8 cellular contexts compared by ENCODE assay signal in genomic region chr17:73595068-73595865, GRCh38. TPM values are rescaled to one million over a fixed set of nuclear protein-coding genes. Genes with fewer than 3 reads are reported as not detected.
DNase-seq lines count a peak whose midpoint lies in the region; ATAC-seq and TF ChIP-seq lines count a peak whose summit lies in the region.

No MANE protein-coding gene starts in this region.

- DNase-seq in AG04450 (ENCODE audit: low read depth, low spot score) (no peak), activated B cell treated with CpG ODN at 0.5 μM for 24 hours (peak; percentile 35), left cardiac atrium (peak; percentile 51), cortex of kidney (lab: John Stamatoyannopoulos, UW) (no peak)

- H3K27ac ChIP-seq in AG04450 (ENCODE audit: low read depth, low read length) = no peak overlapping the region

- TF ChIP-seq CTCF in AG04450 (IDR thresholded peaks at IDR 0.05; ENCODE audit: low read depth, low read length) = peak; percentile 24; the same call in 1 of the 2 replicates
- TF ChIP-seq CTCF in GM12875 (IDR thresholded peaks at IDR 0.05; ENCODE audit: borderline replicate concordance, insufficient read depth, low read depth, low read length) = peak; percentile 56; the same call in 1 of the 2 replicates
- no peak for TF ChIP-seq CTCF in activated B cell treated with CpG ODN at 0.5 μM for 24 hours (IDR thresholded peaks at IDR 0.05)

- H3K9me3 ChIP-seq in AG04450 (ENCODE audit: control insufficient read depth, insufficient read depth, low read length) = peaks cover 12% of the 10 kb centered on the region; the same call in 1 of the 2 replicates

- no peak overlapping the region for H3K4me3 ChIP-seq in AG04450 (ENCODE audit: low read depth, low read length)
- no peak overlapping the region for H3K4me3 ChIP-seq in GM12875 (ENCODE audit: low read depth, low read length)

- H3K27me3 Mint-ChIP-seq in activated B cell treated with CpG ODN at 0.5 μM for 24 hours = no peaks in the 10 kb centered on the region
- no peaks in the 10 kb centered on the region for H3K27me3 Mint-ChIP-seq in stimulated activated naive CD8-positive, alpha-beta T cell treated with anti-CD3 and anti-CD28 coated beads, Interleukin-15, Interleukin-2, amounts not matched to agents 100 ng/mL and 50 ng/mL, for 24 hours

- peaks cover 87% of the 10 kb centered on the region for H3K4me1 Mint-ChIP-seq in activated B cell treated with CpG ODN at 0.5 μM for 24 hours
- H3K4me1 Mint-ChIP-seq in stimulated activated naive CD8-positive, alpha-beta T cell treated with anti-CD3 and anti-CD28 coated beads, Interleukin-15, Interleukin-2, amounts not matched to agents 100 ng/mL and 50 ng/mL, for 24 hours (ENCODE audit: low read depth) = peaks cover 54% of the 10 kb centered on the region

- H3K27me3 ChIP-seq in AG04450 (ENCODE audit: control insufficient read depth, insufficient read depth, low read length) = no peaks in the 10 kb centered on the region

- POLR2A ChIA-PET in AG04450 (lab: Yijun Ruan, JAX) (no interaction called here), activated B cell treated with CpG ODN at 0.5 μM for 24 hours (lab: Charles Lee) (no interaction called here)

- CTCF ChIA-PET in AG04450 (lab: Charles Lee) (no interaction called here), activated B cell treated with CpG ODN at 0.5 μM for 24 hours (lab: Charles Lee) (interaction anchor here (1.2 kb wide), 1 partner anchor 48 kb away, joined by 5 read pairs; no protein-coding TSS in a partner anchor)

- no peak for ATAC-seq in activated B cell treated with CpG ODN at 0.5 μM for 24 hours (ENCODE audit: low read depth)
- peak; percentile 54 to 89 for ATAC-seq in left cardiac atrium
- no peak for ATAC-seq in GM18511 (IDR thresholded peaks at IDR 0.05; ENCODE audit: unreplicated experiment)
- ATAC-seq in HG02870 (IDR thresholded peaks at IDR 0.05; ENCODE audit: unreplicated experiment) = no peak

- no peaks in the 10 kb centered on the region for H3K9me3 Mint-ChIP-seq in activated B cell treated with CpG ODN at 0.5 μM for 24 hours
- H3K9me3 Mint-ChIP-seq in stimulated activated naive CD8-positive, alpha-beta T cell treated with anti-CD3 and anti-CD28 coated beads, Interleukin-15, Interleukin-2, amounts not matched to agents 100 ng/mL and 50 ng/mL, for 24 hours = no peaks in the 10 kb centered on the region

- H3K4me3 Mint-ChIP-seq in activated B cell treated with CpG ODN at 0.5 μM for 24 hours = no peak overlapping the region
- H3K4me3 Mint-ChIP-seq in stimulated activated naive CD8-positive, alpha-beta T cell treated with anti-CD3 and anti-CD28 coated beads, Interleukin-15, Interleukin-2, amounts not matched to agents 100 ng/mL and 50 ng/mL, for 24 hours = no peak overlapping the region

- peak overlapping the region; percentile 90 for H3K27ac Mint-ChIP-seq in activated B cell treated with CpG ODN at 0.5 μM for 24 hours
- H3K27ac Mint-ChIP-seq in stimulated activated naive CD8-positive, alpha-beta T cell treated with anti-CD3 and anti-CD28 coated beads, Interleukin-15, Interleukin-2, amounts not matched to agents 100 ng/mL and 50 ng/mL, for 24 hours = peak overlapping the region; percentile 21

- no peaks in the 10 kb centered on the region for H3K36me3 Mint-ChIP-seq in activated B cell treated with CpG ODN at 0.5 μM for 24 hours (ENCODE audit: low read depth)
- H3K36me3 Mint-ChIP-seq in stimulated activated naive CD8-positive, alpha-beta T cell treated with anti-CD3 and anti-CD28 coated beads, Interleukin-15, Interleukin-2, amounts not matched to agents 100 ng/mL and 50 ng/mL, for 24 hours (ENCODE audit: low read depth) = no peaks in the 10 kb centered on the region

- intact Hi-C loops in activated B cell treated with CpG ODN at 0.5 μM for 24 hours (cut with micrococcal nuclease) (loop anchor here (2.0 to 10.0 kb wide), 4 partner anchors 48 to 404 kb away; no protein-coding TSS in a partner anchor), left cardiac atrium (cut with DNase I) (no loop called here)

RNA-seq across cellular contexts. Expression of gene SDK2, which starts 49.0 kb away (rescaled TPM):
- 0.01 TPM in 2 replicates for polyA plus RNA-seq in AG04450 (2011; rRNA removed)
- under 0.01 and 0.04 TPM in 2 replicates for polyA minus RNA-seq in AG04450 (2011; rRNA and poly(A)+ RNA removed)
- 1.7 and 2.5 TPM in 2 replicates for total RNA-seq in activated B cell treated with CpG ODN at 0.5 μM for 24 hours
- total RNA-seq in left cardiac atrium = 1 to 10 TPM in 1 of 2 donors, under 1 TPM in 1; 0.94 to 2.1 TPM

Comparison
In these comparisons a context has a peak if more than half of its experiments do, and no peak if none do; other contexts are left out.
1. DNase-seq: peak in activated B cell treated with CpG ODN at 0.5 μM for 24 hours (single experiment) and left cardiac atrium (single experiment); none in AG04450 (single experiment) and cortex of kidney (single experiment).
2. ATAC-seq: peak in left cardiac atrium (2 of 2); none in activated B cell treated with CpG ODN at 0.5 μM for 24 hours (single experiment), GM18511 (single experiment) and HG02870 (single experiment).